ENCODE assay signal across 8 cellular contexts in genomic region chr14:102187044-102187443, GRCh38. TPM values are rescaled to one million over a fixed set of nuclear protein-coding genes. Genes with fewer than 3 reads are reported as not detected.
DNase-seq lines count a peak whose midpoint lies in the region; ATAC-seq and TF ChIP-seq lines count a peak whose summit lies in the region.
"Had no signal": no experiment of that assay in that cellular context is flagged by ENCODE, and none has a peak within 500 bp of the region (broad histone marks: within the 10 kb centered on the region; RNA-seq: fewer than 3 reads in every experiment).

No MANE protein-coding gene starts in this region.

- no CpG with 5 or more reads among the region's 3 CpGs for WGBS in H9 (ENCODE audit: extremely low coverage, insufficient read length, low lambda C conversion rate)

- TF ChIP-seq CTCF in H9 (conservative IDR thresholded peaks at IDR 0.05) = no peak
- TF ChIP-seq CTCF in VCaP (conservative IDR thresholded peaks at IDR 0.05) = no peak
- no peak for TF ChIP-seq CTCF in fibroblast of villous mesenchyme (IDR thresholded peaks at IDR 0.05; ENCODE audit: insufficient read depth, low read depth, low read length)

- no peak for DNase-seq in H9
- DNase-seq in fibroblast of villous mesenchyme (ENCODE audit: low read depth) = peak; percentile 91
- peak; percentile 46 for DNase-seq in smooth muscle cell of the brain vasculature (ENCODE audit: low read depth, low spot score)
- no peak for DNase-seq in NK-92 treated with Interleukin-12 subunit alpha and Interleukin-12 subunit beta, amount 100 ng/mL, for 24 hours (lab: John Stamatoyannopoulos, UW)
- no peak for DNase-seq in activated CD8-positive, alpha-beta memory T cell treated with anti-CD3 and anti-CD28 coated beads, Interleukin-2, amount 50 U/mL, for 48 hours
- DNase-seq: activated CD4-positive, alpha-beta T cell treated with anti-CD3 and anti-CD28 coated beads for 48 hours had no signal

- peak overlapping the region; percentile 80 to 92 (median 82); a peak in 6 of 7 replicates for H3K27ac Mint-ChIP-seq in H9

- no peak overlapping the region for H2BK15ac ChIP-seq in H9 (ENCODE audit: low read depth, low read length)

- H4K91ac ChIP-seq in H9 (ENCODE audit: insufficient read length, low read depth, low read length) = no peak overlapping the region

- no peak overlapping the region for H3K9ac ChIP-seq in H9 (ENCODE audit: extremely low read depth, insufficient read length, low read length)

- H3K23me2 ChIP-seq in H9 (ENCODE audit: insufficient read length, low read depth, low read length, poor library complexity, severe bottlenecking) = no peaks in the 10 kb centered on the region

- no peak for ATAC-seq in GM19395 (IDR thresholded peaks at IDR 0.05; ENCODE audit: unreplicated experiment)

- H3K18ac ChIP-seq in H9 (ENCODE audit: insufficient read length, low read depth, low read length) = no peak overlapping the region

- peaks cover 14% of the 10 kb centered on the region; the same call in 1 of the 2 replicates for H3K79me2 ChIP-seq in H9 (ENCODE audit: insufficient read depth, low read length)

- no peak overlapping the region for H3K56ac ChIP-seq in H9 (ENCODE audit: insufficient read length, low read depth, low read length)

- H3K4me1 Mint-ChIP-seq in H9 = peaks cover 29 to 37% of the 10 kb centered on the region in 2 experiments

- no peak overlapping the region for H3K4ac ChIP-seq in H9 (ENCODE audit: low read depth, low read length)

- H3K9me3 Mint-ChIP-seq in H9 = no peaks in the 10 kb centered on the region

- no peak overlapping the region for H4K8ac ChIP-seq in H9 (replicated peaks; ENCODE audit: insufficient read length, low read depth, low read length)

- H3K4me3 ChIP-seq in fibroblast of villous mesenchyme (ENCODE audit: low read depth, low read length) = no peak overlapping the region

- no peaks in the 10 kb centered on the region for H3K27me3 Mint-ChIP-seq in H9 (ENCODE audit: low read depth)

- H3K36me3 Mint-ChIP-seq in H9 (ENCODE audit: insufficient read depth in 1 of 3, low read depth in 3 of 3) = no peaks in the 10 kb centered on the region

- no peaks in the 10 kb centered on the region for H4K20me1 ChIP-seq in H9 (ENCODE audit: control insufficient read depth, insufficient read depth, insufficient read length)

- no peak overlapping the region for H2AK5ac ChIP-seq in H9 (ENCODE audit: insufficient read length, low read length)

- H2BK5ac ChIP-seq in H9 (ENCODE audit: insufficient read length, low read length) = no peak overlapping the region

- H3K79me1 ChIP-seq in H9 (ENCODE audit: insufficient read depth, low read depth, low read length, poor library complexity, severe bottlenecking) = peaks cover 9% of the 10 kb centered on the region

- no peak overlapping the region for H2BK12ac ChIP-seq in H9 (ENCODE audit: insufficient read length, low read depth, low read length)

- no peak overlapping the region for H2BK20ac ChIP-seq in H9 (ENCODE audit: low read depth, low read length, poor library complexity, severe bottlenecking)

- H3K27ac ChIP-seq in H9 (ENCODE audit: insufficient read length, low read depth, low read length) (no peak overlapping the region), VCaP (peak overlapping the region; percentile 22; the same call in 1 of the 2 replicates)

- H2AFZ ChIP-seq in H9 (ENCODE audit: low read length) = no peak overlapping the region

- no peak overlapping the region for H2BK120ac ChIP-seq in H9 (ENCODE audit: low read depth, low read length, poor library complexity, severe bottlenecking)

- 0 out of 2 replicates have a peak overlapping the region, but pooled peaks have one; percentile 52 for H3K14ac ChIP-seq in H9 (ENCODE audit: insufficient read depth, low read length)

- H3K4me3 Mint-ChIP-seq in H9 = no peak overlapping the region

- H3K23ac ChIP-seq in H9 (ENCODE audit: insufficient read length, low read depth, low read length) = no peak overlapping the region

- peaks cover 3% of the 10 kb centered on the region; the same call in 1 of the 2 replicates for H3K4me1 ChIP-seq in H9 (ENCODE audit: insufficient read depth, low read length)

- no peak overlapping the region for H3K4me2 ChIP-seq in H9 (ENCODE audit: insufficient read depth, insufficient read length, low read length)

- H3T11ph ChIP-seq in H9 (ENCODE audit: low read length) = no peak overlapping the region

- H3K9me3 ChIP-seq in H9 (ENCODE audit: control insufficient read depth, low read depth, low read length) = no peaks in the 10 kb centered on the region

- H4K5ac ChIP-seq in H9 (ENCODE audit: insufficient read length, low read depth, low read length) = no peak overlapping the region

- no peaks in the 10 kb centered on the region for H3K27me3 ChIP-seq in H9 (ENCODE audit: insufficient read depth, low read length)

RNA-seq across cellular contexts. Expression of gene WDR20, which starts 47.3 kb away (rescaled TPM):
- 31.6 and 35.2 TPM in 2 replicates for total RNA-seq in H9 (2021)
- total RNA-seq in fibroblast of villous mesenchyme = 14.7 and 15.1 TPM in 2 replicates

Comparison
In these comparisons a context has a peak if more than half of its experiments do, and no peak if none do; other contexts are left out.
1. DNase-seq: peak in fibroblast of villous mesenchyme (single experiment) and smooth muscle cell of the brain vasculature (single experiment); none in H9 (single experiment), NK-92 treated with Interleukin-12 subunit alpha and Interleukin-12 subunit beta, amount 100 ng/mL, for 24 hours (single experiment) and activated CD8-positive, alpha-beta memory T cell treated with anti-CD3 and anti-CD28 coated beads, Interleukin-2, amount 50 U/mL, for 48 hours (single experiment).